In the genomic region with DNA sequence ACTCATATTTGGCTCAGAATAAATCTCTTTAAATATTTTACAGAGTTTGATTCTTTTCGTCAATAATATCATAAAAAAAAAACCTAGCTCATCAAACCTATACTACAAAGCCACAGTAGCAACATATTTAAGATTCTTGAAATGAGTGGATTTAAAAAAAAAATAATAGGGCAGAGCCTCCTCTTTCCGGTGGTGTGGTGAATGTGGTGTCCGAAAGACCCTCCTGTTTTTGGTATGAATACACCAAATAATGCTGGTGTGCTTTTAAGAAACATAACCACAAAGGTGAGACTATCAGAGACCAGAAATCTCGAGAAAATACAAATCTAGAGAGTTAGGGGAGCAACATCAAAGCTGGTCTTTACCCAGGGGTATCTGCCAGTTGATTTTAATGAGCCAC, we compare ENCODE assay signal across 1 cellular context.
TF ChIP-seq lines count a peak whose summit lies in the region.

No MANE protein-coding gene starts in this region.

TF ChIP-seq in WTC11, 78 proteins besides CTCF, POLR2A, EP300 and RAD21 (continued from another document):
- TF ChIP-seq HMGA2 (CRISPR knock-in tag; IDR thresholded peaks at IDR 0.05) (no peak), ZNF138 (CRISPR knock-in tag; conservative IDR thresholded peaks at IDR 0.05) (no peak), ZNF317 (CRISPR knock-in tag; IDR thresholded peaks at IDR 0.05; ENCODE audit: borderline replicate concordance, low read depth) (no peak)
